ENCODE assay signal across 23 cellular contexts in the genomic region with DNA sequence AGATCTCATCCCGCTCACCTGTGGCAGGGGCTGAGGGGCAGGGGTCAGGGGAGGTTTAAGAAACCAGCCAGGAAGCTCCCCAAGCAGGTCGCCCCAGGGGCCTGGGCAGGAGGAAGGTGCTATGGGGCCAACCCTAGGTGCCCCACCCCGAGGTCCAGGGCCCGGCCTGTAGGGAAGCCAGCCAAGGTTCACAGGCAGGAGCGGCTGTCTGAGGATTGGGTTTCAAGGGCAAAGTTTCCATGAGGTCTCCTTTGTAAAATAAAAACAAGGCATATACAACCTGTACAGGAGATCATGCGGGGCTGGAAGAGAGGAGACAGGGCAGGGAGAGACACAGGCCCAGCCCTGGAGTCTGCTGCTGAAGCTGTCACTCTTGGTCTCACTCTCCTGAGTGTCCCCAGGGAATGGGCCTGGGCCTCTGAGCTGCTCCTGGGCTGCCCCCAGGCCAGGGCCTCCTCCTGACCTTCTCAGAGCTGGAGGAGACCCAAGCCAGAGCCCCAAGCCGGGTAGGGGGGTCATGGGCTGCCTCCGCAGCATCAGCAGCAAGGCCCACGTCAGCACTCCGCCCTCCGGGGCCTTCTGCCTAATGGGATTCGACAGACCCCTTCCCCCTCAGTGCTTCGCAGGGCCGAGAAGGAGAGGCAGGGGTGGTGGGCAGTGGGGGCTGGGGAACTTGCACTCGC. TPM values are rescaled to one million over a fixed set of nuclear protein-coding genes. Genes with fewer than 3 reads are reported as not detected.
A peak's percentile ranks its signal among the peaks of the same experiment; 100 is the strongest.
DNase-seq lines count a peak whose midpoint lies in the region; ATAC-seq, FAIRE-seq and TF ChIP-seq lines count a peak whose summit lies in the region.
"Had no signal": no experiment of that assay in that cellular context is flagged by ENCODE, and none has a peak within 500 bp of the region (broad histone marks: within the 10 kb centered on the region; RNA-seq: fewer than 3 reads in every experiment).

No MANE protein-coding gene starts in this region.

- TF ChIP-seq CTCF in HepG2 (CRISPR knock-in tag; IDR thresholded peaks at IDR 0.05) (no peak), tibial nerve (IDR thresholded peaks at IDR 0.05) (no peak)

- H3K27me3 ChIP-seq in HepG2 (ENCODE audit: control insufficient read depth in 1 of 2, insufficient read depth in 2 of 2, low read length in 2 of 2) (peaks cover 3 to 35% of the 10 kb centered on the region in 2 experiments; a peak in 3 of 5 replicates), tibial nerve (peaks cover 0 to 35% of the 10 kb centered on the region in 2 donors)

- no peak for TF ChIP-seq RAD21 in HepG2 (CRISPR knock-in tag; IDR thresholded peaks at IDR 0.05)

- H3K9ac ChIP-seq in HepG2 (ENCODE audit: insufficient read depth, low read depth, low read length) = no peak overlapping the region

- in situ Hi-C loops in HepG2 (cut with HindIII; ENCODE audit: extremely low pct_ligation_motif_present, low pct_unique_long_range_greater_than_20kb) = no loop called here

- TF ChIP-seq POLR2A in HepG2 (IDR thresholded peaks at IDR 0.05; ENCODE audit: insufficient read depth in 1 of 2, low read depth in 2 of 2, low read length in 2 of 2) (no peak), tibial nerve (IDR thresholded peaks at IDR 0.05) (no peak)

- H3K79me2 ChIP-seq in HepG2 (ENCODE audit: insufficient read depth, low read length) = no peaks in the 10 kb centered on the region
- H3K79me2 ChIP-seq: hepatocyte had no signal

- peak overlapping the region; percentile 34; the same call in 1 of the 2 replicates for H3K4me2 ChIP-seq in HepG2 (ENCODE audit: low read depth, low read length)
- H3K4me2 ChIP-seq: A549, hepatocyte had no signal

- ATAC-seq in Right ventricle myocardium inferior (peak; percentile 6), HepG2 (peak; percentile 13; the same call in 2 of the 3 replicates), HG02870 (IDR thresholded peaks at IDR 0.05; ENCODE audit: unreplicated experiment) (no peak), GM21390 (IDR thresholded peaks at IDR 0.05; ENCODE audit: unreplicated experiment) (no peak)
- ATAC-seq: A549; activated CD4-positive, alpha-beta T cell treated with anti-CD3 and anti-CD28 coated beads for 36 hours; activated CD8-positive, alpha-beta memory T cell treated with anti-CD3 and anti-CD28 coated beads, Interleukin-2, amount 10 ng/mL, durations not matched to agents 7 days and 5 days; K562; natural killer cell had no signal

- BruUV-seq in HepG2 (replicated peaks; lab: Mats Ljungman, UMichigan) = no TSS peak

- H3K36me3 ChIP-seq in HepG2 (replicated peaks in 1 of 2; ENCODE audit: control insufficient read depth in 1 of 2, insufficient read depth in 2 of 2, low read length in 2 of 2) (no peaks in the 10 kb centered on the region), tibial nerve (peaks cover 0 to 17% (median 0%) of the 10 kb centered on the region in 3 donors)
- H3K36me3 ChIP-seq: prostate gland had no signal

- POLR2A ChIA-PET in HepG2 (lab: Yijun Ruan, JAX) = no interaction called here

- no peak for FAIRE-seq in HepG2 (lab: Jason Lieb, UNC)
- FAIRE-seq: A549, K562, urothelium cell line had no signal

- WGBS in HepG2 (ENCODE audit: low lambda C conversion rate) = 22% methylated on average over 12 of the region's 15 CpGs
- 50 to 58% methylated on average over 12 to 15 of the region's 15 CpGs for WGBS in tibial nerve, 2 donors

- H3K4me1 ChIP-seq in HepG2 (ENCODE audit: insufficient read depth, low read length) (peaks cover 30% of the 10 kb centered on the region), tibial nerve (peaks cover 0 to 4% (median 2%) of the 10 kb centered on the region in 4 donors)
- H3K4me1 ChIP-seq: prostate gland had no signal

- H3K27ac ChIP-seq in HepG2 (ENCODE audit: extremely low read length, insufficient read depth, low read length) = no peak overlapping the region
- no peak overlapping the region for H3K27ac ChIP-seq in tibial nerve
- H3K27ac ChIP-seq: A549, hepatocyte, prostate gland had no signal

- H4K20me1 ChIP-seq in HepG2 (ENCODE audit: insufficient read depth, low read length) = no peaks in the 10 kb centered on the region

- no peak for TF ChIP-seq EP300 in HepG2 (IDR thresholded peaks at IDR 0.05; ENCODE audit: low read depth in 2 of 2, low read length in 2 of 2)
- no peak for TF ChIP-seq EP300 in HepG2 (CRISPR knock-in tag; IDR thresholded peaks at IDR 0.05; ENCODE audit: borderline replicate concordance)
- no peak for TF ChIP-seq EP300 in tibial nerve (IDR thresholded peaks at IDR 0.05)

- CTCF ChIA-PET in HepG2 (lab: Yijun Ruan, JAX; ENCODE audit: low intra/inter-chr PET ratio, low total read pairs) = no interaction called here

- DNase-seq in Right ventricle myocardium inferior (ENCODE audit: missing footprints) (no peak), cardiac septum (ENCODE audit: low spot score) (no peak), HepG2 (ENCODE audit: low spot score) (no peak), tibial nerve (ENCODE audit: low spot score in 2 of 2) (no peak)
- DNase-seq: activated CD4-positive, alpha-beta T cell treated with anti-CD3 and anti-CD28 coated beads for 36 hours; activated CD8-positive, alpha-beta memory T cell treated with anti-CD3 and anti-CD28 coated beads, Interleukin-2, amount 10 ng/mL, durations not matched to agents 7 days and 5 days; activated effector memory CD4-positive, alpha-beta T cell treated with Interleukin-2 at 50 U/mL for 16 hours; C1 segment of cervical spinal cord; GOT3; islet precursor cell; natural killer cell; NCI-H187; NCI-H446 treated with DMSO at 0.1 percent for 48 hours; stimulated activated CD8-positive, alpha-beta memory T cell treated with anti-CD3 and anti-CD28 coated beads, Interleukin-4, amount 100 ng/mL, for 48 hours; SW 1271 had no signal

- intact Hi-C loops in Right ventricle myocardium inferior (cut with DNase I) (loop anchor here (5.0 kb wide), 1 partner anchor 50 kb away; a partner anchor contains a TSS), cardiac septum (cut with DNase I) (no loop called here), HepG2 (cut with micrococcal nuclease; ENCODE audit: unreplicated experiment) (no loop called here)

- no peaks in the 10 kb centered on the region for H3K9me3 ChIP-seq in HepG2 (ENCODE audit: low read length)
- no peaks in the 10 kb centered on the region for H3K9me3 ChIP-seq in tibial nerve
- H3K9me3 ChIP-seq: A549, prostate gland had no signal

- no peak overlapping the region; a peak in 1 of 6 replicates for H3K4me3 ChIP-seq in HepG2 (replicated peaks in 1 of 3; ENCODE audit: insufficient read depth in 1 of 3, low read depth in 2 of 3, low read length in 3 of 3)
- no peak overlapping the region for H3K4me3 ChIP-seq in tibial nerve
- H3K4me3 ChIP-seq: A549, hepatocyte, K562, prostate gland had no signal

- no peak overlapping the region for H2AFZ ChIP-seq in HepG2 (ENCODE audit: low read length)
- H2AFZ ChIP-seq: hepatocyte had no signal

RNA-seq across cellular contexts. Expression of a gene that starts 5.5 kb away (rescaled TPM):
- total RNA-seq in Right ventricle myocardium inferior = 2.8 TPM
- total RNA-seq in cardiac septum = 0.67 TPM
- total RNA-seq in HepG2 (2016; rRNA removed; fragmentation: Illumina TruSeq; extraction: Trizol) = not detected in 2 replicates
- not detected in 2 replicates for total RNA-seq in HepG2 (2016; cell fraction: cytosol; rRNA removed; fragmentation: Illumina TruSeq; extraction: Trizol; ENCODE audit: low read depth)
- not detected in 2 replicates for total RNA-seq in HepG2 (2016; cell fraction: insoluble cytoplasmic fraction; rRNA removed; fragmentation: Illumina TruSeq; extraction: Trizol)
- total RNA-seq in HepG2 (2016; cell fraction: membrane; rRNA removed; fragmentation: Illumina TruSeq; extraction: Trizol) = not detected in 2 replicates
- not detected in 2 replicates for total RNA-seq in HepG2 (2016; cell fraction: nucleus; rRNA removed; fragmentation: Illumina TruSeq; extraction: Trizol)
- not detected in 2 replicates for polyA plus RNA-seq in HepG2 (2011; rRNA removed)
- polyA plus RNA-seq in HepG2 (2011; cell fraction: cytosol; rRNA removed) = not detected in 2 replicates
- 0.05 TPM in 1 of 2 replicates, not detected in the other for polyA plus RNA-seq in HepG2 (2011; cell fraction: nucleus; rRNA removed)
- polyA plus RNA-seq in HepG2 (2012) = not detected in 2 replicates
- polyA plus RNA-seq in HepG2 (2016; cell fraction: cytosol; fragmentation: Illumina TruSeq; extraction: Trizol; ENCODE audit: low read depth) = not detected in 2 replicates
- polyA plus RNA-seq in HepG2 (2016; cell fraction: insoluble cytoplasmic fraction; fragmentation: Illumina TruSeq; extraction: Trizol; ENCODE audit: low read depth) = not detected in 2 replicates
- not detected in 2 replicates for polyA plus RNA-seq in HepG2 (2016; cell fraction: membrane; fragmentation: Illumina TruSeq; extraction: Trizol; ENCODE audit: low read depth)
- not detected in 2 replicates for polyA plus RNA-seq in HepG2 (2016; cell fraction: nucleus; fragmentation: Illumina TruSeq; extraction: Trizol; ENCODE audit: insufficient read depth, low read depth)
- polyA minus RNA-seq in HepG2 (2011; rRNA and poly(A)+ RNA removed; ENCODE audit: low replicate concordance) = not detected in 2 replicates
- not detected in 2 replicates for polyA minus RNA-seq in HepG2 (2011; cell fraction: cytosol; rRNA and poly(A)+ RNA removed)
- polyA minus RNA-seq in HepG2 (2011; cell fraction: nucleus; rRNA and poly(A)+ RNA removed) = not detected in 2 replicates
- not detected for total RNA-seq in tibial nerve
- total RNA-seq: hepatocyte, K562, subcutaneous adipose tissue had no signal
- polyA plus RNA-seq: A549, hepatocyte, K562 had no signal

RNA-seq across cellular contexts. Expression of a gene that starts 11.0 kb away (rescaled TPM):
- 42.3 TPM for total RNA-seq in Right ventricle myocardium inferior
- total RNA-seq in cardiac septum = 25.6 TPM
- 8.2 and 15.2 TPM in 2 replicates for total RNA-seq in HepG2 (2016; rRNA removed; fragmentation: Illumina TruSeq; extraction: Trizol)
- 7.6 and 8.1 TPM in 2 replicates for total RNA-seq in HepG2 (2016; cell fraction: cytosol; rRNA removed; fragmentation: Illumina TruSeq; extraction: Trizol; ENCODE audit: low read depth)
- 8.9 and 14.6 TPM in 2 replicates for total RNA-seq in HepG2 (2016; cell fraction: insoluble cytoplasmic fraction; rRNA removed; fragmentation: Illumina TruSeq; extraction: Trizol)
- 17.8 and 17.9 TPM in 2 replicates for total RNA-seq in HepG2 (2016; cell fraction: membrane; rRNA removed; fragmentation: Illumina TruSeq; extraction: Trizol)
- total RNA-seq in HepG2 (2016; cell fraction: nucleus; rRNA removed; fragmentation: Illumina TruSeq; extraction: Trizol) = 13.8 and 17.0 TPM in 2 replicates
- 23.7 and 25.1 TPM in 2 replicates for polyA plus RNA-seq in HepG2 (2011; rRNA removed)
- 10.1 and 12.4 TPM in 2 replicates for polyA plus RNA-seq in HepG2 (2011; cell fraction: cytosol; rRNA removed)
- 149 and 163 TPM in 2 replicates for polyA plus RNA-seq in HepG2 (2011; cell fraction: nucleus; rRNA removed)
- 11.8 and 16.1 TPM in 2 replicates for polyA plus RNA-seq in HepG2 (2012)
- 9.7 and 10.4 TPM in 2 replicates for polyA plus RNA-seq in HepG2 (2016; cell fraction: cytosol; fragmentation: Illumina TruSeq; extraction: Trizol; ENCODE audit: low read depth)
- polyA plus RNA-seq in HepG2 (2016; cell fraction: insoluble cytoplasmic fraction; fragmentation: Illumina TruSeq; extraction: Trizol; ENCODE audit: low read depth) = 7.6 and 10.2 TPM in 2 replicates
- polyA plus RNA-seq in HepG2 (2016; cell fraction: membrane; fragmentation: Illumina TruSeq; extraction: Trizol; ENCODE audit: low read depth) = 15.2 and 26.1 TPM in 2 replicates
- 43.8 and 44.9 TPM in 2 replicates for polyA plus RNA-seq in HepG2 (2016; cell fraction: nucleus; fragmentation: Illumina TruSeq; extraction: Trizol; ENCODE audit: insufficient read depth, low read depth)
- 13.8 and 70.3 TPM in 2 replicates for polyA minus RNA-seq in HepG2 (2011; rRNA and poly(A)+ RNA removed; ENCODE audit: low replicate concordance)
- polyA minus RNA-seq in HepG2 (2011; cell fraction: cytosol; rRNA and poly(A)+ RNA removed) = 4.8 and 5.1 TPM in 2 replicates
- polyA minus RNA-seq in HepG2 (2011; cell fraction: nucleus; rRNA and poly(A)+ RNA removed) = 11.6 and 13.2 TPM in 2 replicates
- 10 to 100 TPM; 42.6 to 86.7 (median 48.9) TPM for total RNA-seq in tibial nerve

RNA-seq across cellular contexts. Expression of a gene that starts 19.3 kb away (rescaled TPM):
- total RNA-seq in Right ventricle myocardium inferior = 21.9 TPM
- 7.9 TPM for total RNA-seq in cardiac septum
- total RNA-seq in HepG2 (2016; rRNA removed; fragmentation: Illumina TruSeq; extraction: Trizol) = not detected in 2 replicates
- not detected in 2 replicates for total RNA-seq in HepG2 (2016; cell fraction: cytosol; rRNA removed; fragmentation: Illumina TruSeq; extraction: Trizol; ENCODE audit: low read depth)
- not detected in 2 replicates for total RNA-seq in HepG2 (2016; cell fraction: insoluble cytoplasmic fraction; rRNA removed; fragmentation: Illumina TruSeq; extraction: Trizol)
- total RNA-seq in HepG2 (2016; cell fraction: membrane; rRNA removed; fragmentation: Illumina TruSeq; extraction: Trizol) = not detected in 2 replicates
- total RNA-seq in HepG2 (2016; cell fraction: nucleus; rRNA removed; fragmentation: Illumina TruSeq; extraction: Trizol) = not detected in 2 replicates
- polyA plus RNA-seq in HepG2 (2011; rRNA removed) = not detected in 2 replicates
- not detected in 2 replicates for polyA plus RNA-seq in HepG2 (2011; cell fraction: cytosol; rRNA removed)
- 0.17 and 0.26 TPM in 2 replicates for polyA plus RNA-seq in HepG2 (2011; cell fraction: nucleus; rRNA removed)
- not detected in 2 replicates for polyA plus RNA-seq in HepG2 (2012)
- not detected in 2 replicates for polyA plus RNA-seq in HepG2 (2016; cell fraction: cytosol; fragmentation: Illumina TruSeq; extraction: Trizol; ENCODE audit: low read depth)
- polyA plus RNA-seq in HepG2 (2016; cell fraction: insoluble cytoplasmic fraction; fragmentation: Illumina TruSeq; extraction: Trizol; ENCODE audit: low read depth) = not detected in 2 replicates
- polyA plus RNA-seq in HepG2 (2016; cell fraction: membrane; fragmentation: Illumina TruSeq; extraction: Trizol; ENCODE audit: low read depth) = not detected in 2 replicates
- polyA plus RNA-seq in HepG2 (2016; cell fraction: nucleus; fragmentation: Illumina TruSeq; extraction: Trizol; ENCODE audit: insufficient read depth, low read depth) = not detected in 2 replicates
- polyA minus RNA-seq in HepG2 (2011; rRNA and poly(A)+ RNA removed; ENCODE audit: low replicate concordance) = 0.07 TPM in 1 of 2 replicates, not detected in the other
- polyA minus RNA-seq in HepG2 (2011; cell fraction: cytosol; rRNA and poly(A)+ RNA removed) = not detected in 2 replicates
- polyA minus RNA-seq in HepG2 (2011; cell fraction: nucleus; rRNA and poly(A)+ RNA removed) = not detected in 2 replicates
- under 1 TPM in 1 of 4 donors, not detected in 3; 0.42 TPM for total RNA-seq in tibial nerve
- total RNA-seq: activated CD8-positive, alpha-beta memory T cell treated with anti-CD3 and anti-CD28 coated beads, Interleukin-2, amount 10 ng/mL, durations not matched to agents 7 days and 5 days; hepatocyte; K562; subcutaneous adipose tissue had no signal
- polyA plus RNA-seq: A549, hepatocyte, K562 had no signal

RNA-seq across cellular contexts. Expression of a gene that starts 41.2 kb away (rescaled TPM):
- total RNA-seq in Right ventricle myocardium inferior = 42.6 TPM
- total RNA-seq in cardiac septum = 33.3 TPM
- 23.6 and 34.8 TPM in 2 replicates for total RNA-seq in HepG2 (2016; rRNA removed; fragmentation: Illumina TruSeq; extraction: Trizol)
- 9.6 and 11.5 TPM in 2 replicates for total RNA-seq in HepG2 (2016; cell fraction: cytosol; rRNA removed; fragmentation: Illumina TruSeq; extraction: Trizol; ENCODE audit: low read depth)
- 21.6 and 36.5 TPM in 2 replicates for total RNA-seq in HepG2 (2016; cell fraction: insoluble cytoplasmic fraction; rRNA removed; fragmentation: Illumina TruSeq; extraction: Trizol)
- total RNA-seq in HepG2 (2016; cell fraction: membrane; rRNA removed; fragmentation: Illumina TruSeq; extraction: Trizol) = 19.1 and 19.4 TPM in 2 replicates
- 34.8 and 43.1 TPM in 2 replicates for total RNA-seq in HepG2 (2016; cell fraction: nucleus; rRNA removed; fragmentation: Illumina TruSeq; extraction: Trizol)
- polyA plus RNA-seq in HepG2 (2011; rRNA removed) = 121 and 137 TPM in 2 replicates
- polyA plus RNA-seq in HepG2 (2011; cell fraction: cytosol; rRNA removed) = 79.1 and 105 TPM in 2 replicates
- 60.5 and 61.0 TPM in 2 replicates for polyA plus RNA-seq in HepG2 (2011; cell fraction: nucleus; rRNA removed)
- polyA plus RNA-seq in HepG2 (2012) = 46.1 and 60.6 TPM in 2 replicates
- polyA plus RNA-seq in HepG2 (2016; cell fraction: cytosol; fragmentation: Illumina TruSeq; extraction: Trizol; ENCODE audit: low read depth) = 13.9 and 15.3 TPM in 2 replicates
- polyA plus RNA-seq in HepG2 (2016; cell fraction: insoluble cytoplasmic fraction; fragmentation: Illumina TruSeq; extraction: Trizol; ENCODE audit: low read depth) = 40.8 and 49.5 TPM in 2 replicates
- 19.7 and 19.9 TPM in 2 replicates for polyA plus RNA-seq in HepG2 (2016; cell fraction: membrane; fragmentation: Illumina TruSeq; extraction: Trizol; ENCODE audit: low read depth)
- 82.6 and 86.5 TPM in 2 replicates for polyA plus RNA-seq in HepG2 (2016; cell fraction: nucleus; fragmentation: Illumina TruSeq; extraction: Trizol; ENCODE audit: insufficient read depth, low read depth)
- 153 and 215 TPM in 2 replicates for polyA minus RNA-seq in HepG2 (2011; rRNA and poly(A)+ RNA removed; ENCODE audit: low replicate concordance)
- 43.0 and 53.0 TPM in 2 replicates for polyA minus RNA-seq in HepG2 (2011; cell fraction: cytosol; rRNA and poly(A)+ RNA removed)
- 19.7 and 32.7 TPM in 2 replicates for polyA minus RNA-seq in HepG2 (2011; cell fraction: nucleus; rRNA and poly(A)+ RNA removed)
- total RNA-seq in tibial nerve = 10 to 100 TPM; 47.6 to 72.0 (median 65.7) TPM

RNA-seq across cellular contexts. Expression of a gene that starts 50.1 kb away (rescaled TPM):
- 41.8 TPM for total RNA-seq in Right ventricle myocardium inferior
- total RNA-seq in cardiac septum = 29.5 TPM
- 20.6 and 21.3 TPM in 2 replicates for total RNA-seq in HepG2 (2016; rRNA removed; fragmentation: Illumina TruSeq; extraction: Trizol)
- total RNA-seq in HepG2 (2016; cell fraction: cytosol; rRNA removed; fragmentation: Illumina TruSeq; extraction: Trizol; ENCODE audit: low read depth) = 8.5 and 9.2 TPM in 2 replicates
- total RNA-seq in HepG2 (2016; cell fraction: insoluble cytoplasmic fraction; rRNA removed; fragmentation: Illumina TruSeq; extraction: Trizol) = 17.5 and 21.5 TPM in 2 replicates
- 24.6 and 31.5 TPM in 2 replicates for total RNA-seq in HepG2 (2016; cell fraction: membrane; rRNA removed; fragmentation: Illumina TruSeq; extraction: Trizol)
- 22.6 and 23.4 TPM in 2 replicates for total RNA-seq in HepG2 (2016; cell fraction: nucleus; rRNA removed; fragmentation: Illumina TruSeq; extraction: Trizol)
- polyA plus RNA-seq in HepG2 (2011; rRNA removed) = 12.5 and 18.8 TPM in 2 replicates
- polyA plus RNA-seq in HepG2 (2011; cell fraction: cytosol; rRNA removed) = 13.9 and 14.0 TPM in 2 replicates
- polyA plus RNA-seq in HepG2 (2011; cell fraction: nucleus; rRNA removed) = 67.4 and 72.0 TPM in 2 replicates
- 26.5 and 39.5 TPM in 2 replicates for polyA plus RNA-seq in HepG2 (2012)
- polyA plus RNA-seq in HepG2 (2016; cell fraction: cytosol; fragmentation: Illumina TruSeq; extraction: Trizol; ENCODE audit: low read depth) = 10.3 and 12.4 TPM in 2 replicates
- 42.9 and 49.6 TPM in 2 replicates for polyA plus RNA-seq in HepG2 (2016; cell fraction: insoluble cytoplasmic fraction; fragmentation: Illumina TruSeq; extraction: Trizol; ENCODE audit: low read depth)
- 24.4 and 34.3 TPM in 2 replicates for polyA plus RNA-seq in HepG2 (2016; cell fraction: membrane; fragmentation: Illumina TruSeq; extraction: Trizol; ENCODE audit: low read depth)
- 80.5 and 84.1 TPM in 2 replicates for polyA plus RNA-seq in HepG2 (2016; cell fraction: nucleus; fragmentation: Illumina TruSeq; extraction: Trizol; ENCODE audit: insufficient read depth, low read depth)
- 34.0 and 51.8 TPM in 2 replicates for polyA minus RNA-seq in HepG2 (2011; rRNA and poly(A)+ RNA removed; ENCODE audit: low replicate concordance)
- polyA minus RNA-seq in HepG2 (2011; cell fraction: cytosol; rRNA and poly(A)+ RNA removed) = 19.3 and 20.3 TPM in 2 replicates
- 23.4 and 28.1 TPM in 2 replicates for polyA minus RNA-seq in HepG2 (2011; cell fraction: nucleus; rRNA and poly(A)+ RNA removed)
- 10 to 100 TPM; 14.9 to 56.4 (median 24.5) TPM for total RNA-seq in tibial nerve

Comparison
In these comparisons a context has a peak if more than half of its experiments do, and no peak if none do; other contexts are left out.
1. ATAC-seq: peak in Right ventricle myocardium inferior (single experiment) and HepG2 (single experiment); none in HG02870 (single experiment) and GM21390 (single experiment).